In genomic region chr4:8766610-8767009, GRCh38 we compare ENCODE assay signal across 18 cellular contexts.
"Had no signal": no experiment of that assay in that cellular context is flagged by ENCODE, and none has a peak within 500 bp of the region (broad histone marks: within the 10 kb centered on the region; RNA-seq: fewer than 3 reads in every experiment).

No MANE protein-coding gene starts in this region.

- H3K4me1 Mint-ChIP-seq: activated CD4-positive, alpha-beta memory T cell treated with anti-CD3 and anti-CD28 coated beads, Interleukin-2, amount 10 ng/mL, durations not matched to agents 7 days and 5 days; activated CD4-positive, alpha-beta T cell treated with anti-CD3 and anti-CD28 coated beads for 36 hours; activated naive CD8-positive, alpha-beta T cell treated with anti-CD3 and anti-CD28 coated beads, Interleukin-2, amount 10 ng/mL, durations not matched to agents 7 days and 5 days; immature natural killer cell; stimulated activated naive CD8-positive, alpha-beta T cell treated with anti-CD3 and anti-CD28 coated beads, Interleukin-15, amount 100 ng/mL, for 72 hours had no signal

- H3K4me3 Mint-ChIP-seq: activated CD4-positive, alpha-beta memory T cell treated with anti-CD3 and anti-CD28 coated beads, Interleukin-2, amount 10 ng/mL, durations not matched to agents 7 days and 5 days; activated CD4-positive, alpha-beta T cell treated with anti-CD3 and anti-CD28 coated beads for 36 hours; activated naive CD8-positive, alpha-beta T cell treated with anti-CD3 and anti-CD28 coated beads, Interleukin-2, amount 10 ng/mL, durations not matched to agents 7 days and 5 days; activated T-cell treated with anti-CD3 and anti-CD28 coated beads, Interleukin-2, amount 50 U/mL, for 24 hours; dendritic cell treated with granulocyte-macrophage colony-stimulating factor and Interleukin-4, amounts not matched to agents 40 ng/mL and 50 ng/mL, for 4 days; effector memory CD8-positive, alpha-beta T cell; immature natural killer cell; naive thymus-derived CD8-positive, alpha-beta T cell; stimulated activated naive CD8-positive, alpha-beta T cell treated with anti-CD3 and anti-CD28 coated beads, Interleukin-15, amount 100 ng/mL, for 72 hours had no signal

- H3K36me3 Mint-ChIP-seq: activated naive CD8-positive, alpha-beta T cell treated with anti-CD3 and anti-CD28 coated beads, Interleukin-2, amount 10 ng/mL, durations not matched to agents 7 days and 5 days; immature natural killer cell; naive thymus-derived CD8-positive, alpha-beta T cell had no signal

- DNase-seq: activated CD4-positive, alpha-beta memory T cell treated with anti-CD3 and anti-CD28 coated beads, Interleukin-2, amount 10 ng/mL, durations not matched to agents 7 days and 5 days; activated CD4-positive, alpha-beta T cell treated with anti-CD3 and anti-CD28 coated beads for 36 hours; activated naive CD8-positive, alpha-beta T cell treated with anti-CD3 and anti-CD28 coated beads, Interleukin-2, amount 10 ng/mL, durations not matched to agents 7 days and 5 days; activated T-cell treated with anti-CD3 and anti-CD28 coated beads, Interleukin-2, amount 50 U/mL, for 24 hours; brain microvascular endothelial cell; effector memory CD8-positive, alpha-beta T cell; foreskin melanocyte; immature natural killer cell; nucleus accumbens; stimulated activated naive CD8-positive, alpha-beta T cell treated with anti-CD3 and anti-CD28 coated beads, Interleukin-15, amount 100 ng/mL, for 72 hours; T-helper 9 cell had no signal

- ATAC-seq: activated CD4-positive, alpha-beta T cell treated with anti-CD3 and anti-CD28 coated beads for 36 hours; effector memory CD8-positive, alpha-beta T cell; naive thymus-derived CD8-positive, alpha-beta T cell; stimulated activated naive CD8-positive, alpha-beta T cell treated with anti-CD3 and anti-CD28 coated beads, Interleukin-15, amount 100 ng/mL, for 72 hours had no signal

- H3K27ac ChIP-seq: brain microvascular endothelial cell, epithelial cell of prostate, SK-N-MC, thoracic aorta, VCaP had no signal

- H3K36me3 ChIP-seq: brain microvascular endothelial cell, thoracic aorta had no signal

- H3K27me3 Mint-ChIP-seq: activated CD4-positive, alpha-beta memory T cell treated with anti-CD3 and anti-CD28 coated beads, Interleukin-2, amount 10 ng/mL, durations not matched to agents 7 days and 5 days; activated CD4-positive, alpha-beta T cell treated with anti-CD3 and anti-CD28 coated beads for 36 hours; activated naive CD8-positive, alpha-beta T cell treated with anti-CD3 and anti-CD28 coated beads, Interleukin-2, amount 10 ng/mL, durations not matched to agents 7 days and 5 days; activated T-cell treated with anti-CD3 and anti-CD28 coated beads, Interleukin-2, amount 50 U/mL, for 24 hours; dendritic cell treated with granulocyte-macrophage colony-stimulating factor and Interleukin-4, amounts not matched to agents 40 ng/mL and 50 ng/mL, for 4 days; stimulated activated naive CD8-positive, alpha-beta T cell treated with anti-CD3 and anti-CD28 coated beads, Interleukin-15, amount 100 ng/mL, for 72 hours had no signal

- H3K9me3 ChIP-seq: thoracic aorta had no signal

- H3K4me3 ChIP-seq: SK-N-MC, smooth muscle cell, thoracic aorta had no signal

- H3K27ac Mint-ChIP-seq: activated CD4-positive, alpha-beta memory T cell treated with anti-CD3 and anti-CD28 coated beads, Interleukin-2, amount 10 ng/mL, durations not matched to agents 7 days and 5 days; activated CD4-positive, alpha-beta T cell treated with anti-CD3 and anti-CD28 coated beads for 36 hours; activated naive CD8-positive, alpha-beta T cell treated with anti-CD3 and anti-CD28 coated beads, Interleukin-2, amount 10 ng/mL, durations not matched to agents 7 days and 5 days; activated T-cell treated with anti-CD3 and anti-CD28 coated beads, Interleukin-2, amount 50 U/mL, for 24 hours; dendritic cell treated with granulocyte-macrophage colony-stimulating factor and Interleukin-4, amounts not matched to agents 40 ng/mL and 50 ng/mL, for 4 days; effector memory CD8-positive, alpha-beta T cell; immature natural killer cell; naive thymus-derived CD8-positive, alpha-beta T cell; stimulated activated naive CD8-positive, alpha-beta T cell treated with anti-CD3 and anti-CD28 coated beads, Interleukin-15, amount 100 ng/mL, for 72 hours had no signal

- H3K27me3 ChIP-seq: brain microvascular endothelial cell had no signal

- H3K9me3 Mint-ChIP-seq: activated naive CD8-positive, alpha-beta T cell treated with anti-CD3 and anti-CD28 coated beads, Interleukin-2, amount 10 ng/mL, durations not matched to agents 7 days and 5 days; activated T-cell treated with anti-CD3 and anti-CD28 coated beads, Interleukin-2, amount 50 U/mL, for 24 hours; dendritic cell treated with granulocyte-macrophage colony-stimulating factor and Interleukin-4, amounts not matched to agents 40 ng/mL and 50 ng/mL, for 4 days had no signal
